8 cellular contexts compared by ENCODE assay signal in genomic region chr5:76403713-76403962, GRCh38. TPM values are rescaled to one million over a fixed set of nuclear protein-coding genes. Genes with fewer than 3 reads are reported as not detected.
DNase-seq lines count a peak whose midpoint lies in the region; ATAC-seq and TF ChIP-seq lines count a peak whose summit lies in the region.

No MANE protein-coding gene starts in this region.

- H3K79me2 ChIP-seq in neural progenitor cell (ENCODE audit: low read depth) = peaks cover 3% of the 10 kb centered on the region

- H3K36me3 Mint-ChIP-seq in Calu3 (ENCODE audit: insufficient read depth, unreplicated experiment) (peaks cover 25% of the 10 kb centered on the region), endodermal cell (ENCODE audit: low read depth) (no peaks in the 10 kb centered on the region), neural progenitor cell (no peaks in the 10 kb centered on the region)

- H4K20me1 ChIP-seq in neural progenitor cell (ENCODE audit: low read depth) = peaks cover 8% of the 10 kb centered on the region

- peak overlapping the region; percentile 64 for H3K4me3 ChIP-seq in MG63
- peak overlapping the region; percentile 88 for H3K4me3 ChIP-seq in endodermal cell (ENCODE audit: low read length)
- peak overlapping the region; percentile 74 for H3K4me3 ChIP-seq in neural progenitor cell

- H3K27me3 Mint-ChIP-seq in Calu3 (ENCODE audit: unreplicated experiment) (peaks cover 36% of the 10 kb centered on the region), endodermal cell (ENCODE audit: insufficient read depth) (peaks cover 49% of the 10 kb centered on the region), neural progenitor cell (ENCODE audit: insufficient read depth, low read depth) (peaks cover 9% of the 10 kb centered on the region)

- CTCF ChIA-PET in Calu3 (lab: Charles Lee) = interaction anchor here (0.8 to 2.5 kb wide), 6 partner anchors 66 to 180 kb away, joined by 3 to 14 read pairs (median 4); no protein-coding TSS in a partner anchor

- H3K9me3 Mint-ChIP-seq in Calu3 (ENCODE audit: low read depth, unreplicated experiment) = no peaks in the 10 kb centered on the region
- H3K9me3 Mint-ChIP-seq in endodermal cell = no peaks in the 10 kb centered on the region
- no peaks in the 10 kb centered on the region for H3K9me3 Mint-ChIP-seq in neural progenitor cell

- H3K27ac Mint-ChIP-seq in Calu3 (ENCODE audit: unreplicated experiment) = no peak overlapping the region
- no peak overlapping the region for H3K27ac Mint-ChIP-seq in endodermal cell
- H3K27ac Mint-ChIP-seq in neural progenitor cell = no peak overlapping the region

- DNase-seq in Calu3 (no peak), MG63 (peak; percentile 10), endodermal cell (no peak), neural progenitor cell (ENCODE audit: low spot score) (no peak)
- DNase-seq in stimulated activated CD4-positive, alpha-beta T cell treated with anti-CD3 and anti-CD28 coated beads, Interleukin-4, amount 100 ng/mL, for 4 hours = no peak

- H2AFZ ChIP-seq in neural progenitor cell (replicated peaks) = peak overlapping the region; percentile 88

- H3K4me3 Mint-ChIP-seq in Calu3 (ENCODE audit: low read depth, unreplicated experiment) (peak overlapping the region; percentile 90), endodermal cell (peak overlapping the region; percentile 77), neural progenitor cell (peak overlapping the region; percentile 85)

- peak overlapping the region; percentile 90 for H3K4me2 ChIP-seq in neural progenitor cell

- BruUV-seq in Calu3 (replicated peaks; lab: Mats Ljungman, UMichigan) = no TSS peak

- no peaks in the 10 kb centered on the region for H3K36me3 ChIP-seq in MG63
- H3K36me3 ChIP-seq in endodermal cell (ENCODE audit: control insufficient read depth, insufficient read depth, low read length) = no peaks in the 10 kb centered on the region
- no peaks in the 10 kb centered on the region for H3K36me3 ChIP-seq in neural progenitor cell

- TF ChIP-seq CTCF in Calu3 (IDR thresholded peaks at IDR 0.05; ENCODE audit: unreplicated experiment) = peak; percentile 32
- peak; percentile 76 for TF ChIP-seq CTCF in endodermal cell (conservative IDR thresholded peaks at IDR 0.05)
- TF ChIP-seq CTCF in neural progenitor cell (IDR thresholded peaks at IDR 0.05) = peak; percentile 59

- H3K27ac ChIP-seq in endodermal cell (ENCODE audit: low read depth, low read length) (no peak overlapping the region), neural progenitor cell (no peak overlapping the region)

- ATAC-seq in HG02870 (IDR thresholded peaks at IDR 0.05; ENCODE audit: unreplicated experiment) (no peak), esophagus mucosa (no peak), HG02981 (IDR thresholded peaks at IDR 0.05; ENCODE audit: unreplicated experiment) (no peak)

- H3K9me3 ChIP-seq in MG63 (no peaks in the 10 kb centered on the region), endodermal cell (ENCODE audit: control insufficient read depth, low read length) (no peaks in the 10 kb centered on the region), neural progenitor cell (ENCODE audit: low read depth) (no peaks in the 10 kb centered on the region)

- H3K27me3 ChIP-seq in MG63 = peaks cover 10% of the 10 kb centered on the region
- peaks cover 18% of the 10 kb centered on the region for H3K27me3 ChIP-seq in endodermal cell (ENCODE audit: control insufficient read depth, insufficient read depth, low read length, poor library complexity, severe bottlenecking)
- H3K27me3 ChIP-seq in neural progenitor cell = peaks cover 24% of the 10 kb centered on the region

- intact Hi-C loops in Calu3 (cut with micrococcal nuclease; ENCODE audit: unreplicated experiment) = loop anchor here (1.0 to 5.0 kb wide), 4 partner anchors 54 to 141 kb away; no protein-coding TSS in a partner anchor

- WGBS in endodermal cell (ENCODE audit: insufficient coverage in 1 of 2, insufficient read length in 1 of 2), 2 experiments = 0% methylated on average over 1 to 19 of the region's 19 CpGs

- no peaks in the 10 kb centered on the region for H3K4me1 ChIP-seq in endodermal cell (ENCODE audit: control insufficient read depth, insufficient read depth, low read length)
- peaks cover 10% of the 10 kb centered on the region for H3K4me1 ChIP-seq in neural progenitor cell

- H3K4me1 Mint-ChIP-seq in Calu3 (ENCODE audit: low read depth, unreplicated experiment) = peaks cover 10% of the 10 kb centered on the region
- H3K4me1 Mint-ChIP-seq in endodermal cell = peaks cover 17% of the 10 kb centered on the region
- H3K4me1 Mint-ChIP-seq in neural progenitor cell = peaks cover 28% of the 10 kb centered on the region

- peak overlapping the region; percentile 74 for H3K9ac ChIP-seq in endodermal cell (ENCODE audit: extremely low read depth, low read length, poor library complexity, severe bottlenecking)
- H3K9ac ChIP-seq in neural progenitor cell = no peak overlapping the region

- H3F3A ChIP-seq in neural progenitor cell (ENCODE audit: low read depth) = peaks cover 11% of the 10 kb centered on the region

RNA-seq across cellular contexts. Expression of gene IQGAP2, which starts 0.6 kb away (rescaled TPM):
- total RNA-seq in Calu3 (2022) (13.4 and 25.0 TPM in 2 replicates), endodermal cell (10 to 100 TPM in 1 of 2 donors, 1 to 10 TPM in 1; 8.3 to 19.4 TPM), neural progenitor cell (ENCODE audit: low replicate concordance) (20.9 and 37.7 TPM in 2 replicates), esophagus mucosa (4.2 TPM)
- total RNA-seq in MG63 (2014; rRNA removed; shearing (Covaris generic); ENCODE audit: low replicate concordance) = 4.1 and 12.3 TPM in 2 replicates
- polyA plus RNA-seq in endodermal cell (2013, experiment 1 of 2) = 19.4 TPM
- 17.3 TPM for polyA plus RNA-seq in endodermal cell (2013, experiment 2 of 2)
